Comparison of ENCODE assay signal across 12 cellular contexts in genomic region chr5:74945561-74946165, GRCh38.
A peak's percentile ranks its signal among the peaks of the same experiment; 100 is the strongest.
DNase-seq lines count a peak whose midpoint lies in the region; ATAC-seq, FAIRE-seq and TF ChIP-seq lines count a peak whose summit lies in the region.
"Had no signal": no experiment of that assay in that cellular context is flagged by ENCODE, and none has a peak within 500 bp of the region (broad histone marks: within the 10 kb centered on the region; RNA-seq: fewer than 3 reads in every experiment).

No MANE protein-coding gene starts in this region.

- no peaks in the 10 kb centered on the region for H3K36me3 ChIP-seq in Caco-2 (ENCODE audit: control insufficient read depth, insufficient read depth, low read length)
- no peaks in the 10 kb centered on the region for H3K36me3 ChIP-seq in effector memory CD4-positive, alpha-beta T cell (ENCODE audit: control insufficient read depth, insufficient read depth, low read length)

- POLR2A ChIA-PET in Caco-2 (lab: Charles Lee) = no interaction called here

- H3K27ac ChIP-seq in effector memory CD4-positive, alpha-beta T cell (ENCODE audit: insufficient read depth, low read length, poor library complexity, severe bottlenecking) = no peak overlapping the region
- H3K27ac ChIP-seq: GM23248, psoas muscle had no signal

- no peaks in the 10 kb centered on the region for H3K9me3 Mint-ChIP-seq in activated naive CD8-positive, alpha-beta T cell treated with anti-CD3 and anti-CD28 coated beads, Interleukin-2, amount 50 U/mL, for 24 hours
- peaks cover 8% of the 10 kb centered on the region for H3K9me3 Mint-ChIP-seq in Caco-2 (ENCODE audit: unreplicated experiment)

- peak; percentile 87 for ATAC-seq in GM19463 (IDR thresholded peaks at IDR 0.05; ENCODE audit: unreplicated experiment)
- peak; percentile 84 for ATAC-seq in HG03442 (IDR thresholded peaks at IDR 0.05; ENCODE audit: unreplicated experiment)
- ATAC-seq in activated naive CD8-positive, alpha-beta T cell treated with anti-CD3 and anti-CD28 coated beads, Interleukin-2, amount 50 U/mL, for 24 hours = peak; percentile 92
- ATAC-seq: psoas muscle had no signal

- no peaks in the 10 kb centered on the region for H3K9me3 ChIP-seq in Caco-2
- no peaks in the 10 kb centered on the region for H3K9me3 ChIP-seq in effector memory CD4-positive, alpha-beta T cell (ENCODE audit: control insufficient read depth, low read length)
- H3K9me3 ChIP-seq: psoas muscle had no signal

- no peaks in the 10 kb centered on the region for H3K36me3 Mint-ChIP-seq in activated naive CD8-positive, alpha-beta T cell treated with anti-CD3 and anti-CD28 coated beads, Interleukin-2, amount 50 U/mL, for 24 hours (ENCODE audit: low read depth)
- peaks cover 7% of the 10 kb centered on the region for H3K36me3 Mint-ChIP-seq in Caco-2 (ENCODE audit: insufficient read depth, unreplicated experiment)

- FAIRE-seq in GM12891 (lab: Jason Lieb, UNC) (peak; percentile 87), urothelium cell line (lab: Jason Lieb, UNC) (no peak)
- FAIRE-seq: keratinocyte had no signal

- peaks cover 16% of the 10 kb centered on the region for H3K27me3 Mint-ChIP-seq in activated naive CD8-positive, alpha-beta T cell treated with anti-CD3 and anti-CD28 coated beads, Interleukin-2, amount 50 U/mL, for 24 hours
- H3K27me3 Mint-ChIP-seq in Caco-2 (ENCODE audit: insufficient read depth, unreplicated experiment) = no peaks in the 10 kb centered on the region

- H3K4me1 Mint-ChIP-seq in activated naive CD8-positive, alpha-beta T cell treated with anti-CD3 and anti-CD28 coated beads, Interleukin-2, amount 50 U/mL, for 24 hours = peaks cover 9% of the 10 kb centered on the region
- peaks cover 58% of the 10 kb centered on the region for H3K4me1 Mint-ChIP-seq in Caco-2 (ENCODE audit: low read depth, unreplicated experiment)

- peaks cover 74% of the 10 kb centered on the region for H3K4me1 ChIP-seq in Caco-2
- no peaks in the 10 kb centered on the region for H3K4me1 ChIP-seq in effector memory CD4-positive, alpha-beta T cell (ENCODE audit: control insufficient read depth, insufficient read depth, low read length, poor library complexity, severe bottlenecking)
- H3K4me1 ChIP-seq: psoas muscle had no signal

- H3K4me3 ChIP-seq in Caco-2 (ENCODE audit: low read depth, low read length) = no peak overlapping the region
- H3K4me3 ChIP-seq in effector memory CD4-positive, alpha-beta T cell (ENCODE audit: insufficient read depth, low read depth, low read length, poor library complexity, severe bottlenecking) = no peak overlapping the region
- H3K4me3 ChIP-seq: GM23248, psoas muscle had no signal

- no peaks in the 10 kb centered on the region for H3K27me3 ChIP-seq in Caco-2 (replicated peaks; ENCODE audit: control insufficient read depth, insufficient read depth, low read length)
- no peaks in the 10 kb centered on the region for H3K27me3 ChIP-seq in effector memory CD4-positive, alpha-beta T cell (replicated peaks; ENCODE audit: control insufficient read depth, insufficient read depth, low read length, poor library complexity, severe bottlenecking)

- no peak overlapping the region for H3K4me3 Mint-ChIP-seq in activated naive CD8-positive, alpha-beta T cell treated with anti-CD3 and anti-CD28 coated beads, Interleukin-2, amount 50 U/mL, for 24 hours
- H3K4me3 Mint-ChIP-seq in Caco-2 (ENCODE audit: unreplicated experiment) = no peak overlapping the region

- no TSS peak for BruUV-seq in Caco-2 (replicated peaks; lab: Mats Ljungman, UMichigan)

- CTCF ChIA-PET in Caco-2 (lab: Charles Lee) = no interaction called here

- intact Hi-C loops in Caco-2 (cut with micrococcal nuclease; ENCODE audit: unreplicated experiment) = loop anchor here (2.0 to 10.0 kb wide), 3 partner anchors 209 to 389 kb away; partner anchors contain the start of gene HMGCR

- DNase-seq in GM12891 (ENCODE audit: insufficient read length, low spot score) (no peak), NCI-H1436 (lab: John Stamatoyannopoulos, UW) (no peak), urothelium cell line (ENCODE audit: low spot score) (no peak), Caco-2 (no peak)
- peak; percentile 27 for DNase-seq in activated naive CD8-positive, alpha-beta T cell treated with anti-CD3 and anti-CD28 coated beads, Interleukin-2, amount 50 U/mL, for 24 hours
- DNase-seq in effector memory CD4-positive, alpha-beta T cell = no peak
- DNase-seq: GM23248, MM.1S, psoas muscle had no signal

- no peak for TF ChIP-seq POLR2A in GM12891 (IDR thresholded peaks at IDR 0.05; ENCODE audit: low read depth, low read length)

- H3K27ac Mint-ChIP-seq in activated naive CD8-positive, alpha-beta T cell treated with anti-CD3 and anti-CD28 coated beads, Interleukin-2, amount 50 U/mL, for 24 hours = peak overlapping the region; percentile 29
- no peak overlapping the region for H3K27ac Mint-ChIP-seq in Caco-2 (ENCODE audit: unreplicated experiment)

- no peak for TF ChIP-seq CTCF in Caco-2 (IDR thresholded peaks at IDR 0.05; ENCODE audit: insufficient read depth in 1 of 2, low read depth in 1 of 2, low read length in 1 of 2, severe bottlenecking in 1 of 2, unreplicated experiment in 1 of 2)

TF ChIP-seq in GM12891, 5 proteins besides CTCF, POLR2A, EP300 and RAD21:
- peak; percentile 93 for TF ChIP-seq POU2F2 (IDR thresholded peaks at IDR 0.05; ENCODE audit: low read depth, low read length)
- peak; percentile 89 for TF ChIP-seq SPI1 (IDR thresholded peaks at IDR 0.05; ENCODE audit: low read depth, low read length)
- no peak for TF ChIP-seq PAX5 (IDR thresholded peaks at IDR 0.05; ENCODE audit: insufficient read depth, low read length, severe bottlenecking)
- no peak for TF ChIP-seq TAF1 (IDR thresholded peaks at IDR 0.05; ENCODE audit: low read depth, low read length)
- TF ChIP-seq POLR2AphosphoS5 (IDR thresholded peaks at IDR 0.05; ENCODE audit: low read depth, low read length) = no peak
TF ChIP-seq in GM12891: peak in this region for 2.
